In genomic region chr10:68103867-68104255, GRCh38 we compare ENCODE assay signal across 2 cellular contexts.
TF ChIP-seq lines count a peak whose summit lies in the region.

No MANE protein-coding gene starts in this region.

TF ChIP-seq in A549, 52 proteins besides CTCF, POLR2A, EP300 and RAD21:
- TF ChIP-seq REST (IDR thresholded peaks at IDR 0.05) (no peak), MAZ (IDR thresholded peaks at IDR 0.05; ENCODE audit: borderline replicate concordance, low read depth, low read length) (no peak), FOXS1 (CRISPR knock-in tag; IDR thresholded peaks at IDR 0.05) (no peak), PBX3 (IDR thresholded peaks at IDR 0.05) (no peak), HES2 (IDR thresholded peaks at IDR 0.05) (no peak), RARB (CRISPR knock-in tag; IDR thresholded peaks at IDR 0.05) (no peak), TFCP2L1 (CRISPR knock-in tag; IDR thresholded peaks at IDR 0.05) (no peak)

TF ChIP-seq in H1, 55 proteins besides CTCF, POLR2A, EP300 and RAD21:
- TF ChIP-seq JUND (IDR thresholded peaks at IDR 0.05; ENCODE audit: low read length) (no peak), TAF1 (IDR thresholded peaks at IDR 0.05; ENCODE audit: low read depth, low read length) (no peak), ATF3 (IDR thresholded peaks at IDR 0.05; ENCODE audit: insufficient read depth, low read depth, low read length) (no peak), HDAC2 (IDR thresholded peaks at IDR 0.05; ENCODE audit: borderline replicate concordance in 1 of 2, low read depth in 2 of 2, low read length in 2 of 2) (no peak), SIX5 (IDR thresholded peaks at IDR 0.05; ENCODE audit: low read depth, low read length) (no peak), TAF7 (optimal IDR thresholded peaks at IDR 0.05; ENCODE audit: borderline replicate concordance, low read depth, low read length) (no peak)
